20 cellular contexts compared by ENCODE assay signal in the genomic region with DNA sequence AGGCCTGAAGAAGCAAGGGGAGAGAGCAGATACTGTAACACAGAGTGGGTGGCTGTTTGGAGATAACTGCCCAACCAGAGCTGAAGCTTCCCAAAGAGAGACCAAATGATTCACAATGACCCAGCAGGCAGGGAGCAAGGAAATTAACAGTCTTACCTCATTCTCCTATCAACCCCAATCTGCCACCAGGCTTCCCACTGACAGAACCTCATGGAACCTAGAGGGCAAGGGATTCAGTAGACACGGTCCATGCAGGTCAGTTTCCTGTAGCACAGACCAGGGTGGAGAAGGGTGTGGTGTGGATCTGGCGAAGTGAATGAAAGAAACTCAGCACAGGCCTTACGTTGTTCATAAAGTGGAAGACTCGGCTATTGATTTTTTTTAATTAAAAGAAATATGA.
DNase-seq lines count a peak whose midpoint lies in the region; ATAC-seq, FAIRE-seq and TF ChIP-seq lines count a peak whose summit lies in the region.
"Had no signal": no experiment of that assay in that cellular context is flagged by ENCODE, and none has a peak within 500 bp of the region (broad histone marks: within the 10 kb centered on the region; RNA-seq: fewer than 3 reads in every experiment).

No MANE protein-coding gene starts in this region.

- H3K23ac ChIP-seq in mesenchymal stem cell (ENCODE audit: low read length in 2 of 2): no peak overlapping the region

- H3K79me1 ChIP-seq in mesenchymal stem cell (replicated peaks; ENCODE audit: low read length, poor library complexity, severe bottlenecking): no peaks in the 10 kb centered on the region

- no peaks in the 10 kb centered on the region for H3K9me2 ChIP-seq in hepatocyte (replicated peaks; ENCODE audit: insufficient read depth)

- no peaks in the 10 kb centered on the region for H3K9me3 ChIP-seq in hepatocyte (ENCODE audit: low read depth)
- no peaks in the 10 kb centered on the region for H3K9me3 ChIP-seq in mesenchymal stem cell (ENCODE audit: control insufficient read depth, low read length)
- H3K9me3 ChIP-seq: Peyer's patch had no signal

- H3K4ac ChIP-seq in mesenchymal stem cell (ENCODE audit: low read depth in 1 of 2, low read length in 2 of 2): no peak overlapping the region

- ATAC-seq in sciatic nerve (no peak), HG03432 (IDR thresholded peaks at IDR 0.05; ENCODE audit: unreplicated experiment) (no peak), HG02798 (IDR thresholded peaks at IDR 0.05; ENCODE audit: poor library complexity, unreplicated experiment) (no peak), left cardiac atrium (no peak)
- ATAC-seq: HCT116 had no signal

- H3K27me3 ChIP-seq in hepatocyte (no peaks in the 10 kb centered on the region), mesenchymal stem cell (ENCODE audit: control insufficient read depth in 1 of 2, insufficient read depth in 1 of 2, low read length in 2 of 2) (no peaks in the 10 kb centered on the region)
- H3K27me3 ChIP-seq: Peyer's patch had no signal

- no peak overlapping the region for H3K9ac ChIP-seq in mesenchymal stem cell (ENCODE audit: low read length)

- H4K91ac ChIP-seq in mesenchymal stem cell (ENCODE audit: low read length): no peak overlapping the region

- H3K79me2 ChIP-seq in hepatocyte: no peaks in the 10 kb centered on the region

- H2AFZ ChIP-seq in hepatocyte (no peak overlapping the region), mesenchymal stem cell (ENCODE audit: low read depth, low read length) (no peak overlapping the region)

- intact Hi-C loops in sciatic nerve (cut with DNase I) (no loop called here), left cardiac atrium (cut with DNase I) (no loop called here)

- H3K14ac ChIP-seq in mesenchymal stem cell (ENCODE audit: low read length in 2 of 2): no peak overlapping the region

- no peak for FAIRE-seq in RCC 7860 (lab: Jason Lieb, UNC)
- FAIRE-seq: HTR-8/SVneo had no signal

- H4K8ac ChIP-seq in mesenchymal stem cell (ENCODE audit: low read length): no peak overlapping the region

- H2BK5ac ChIP-seq in mesenchymal stem cell (ENCODE audit: low read depth, low read length, poor library complexity, severe bottlenecking): no peak overlapping the region

- TF ChIP-seq CTCF in hepatocyte (IDR thresholded peaks at IDR 0.05; ENCODE audit: poor library complexity): no peak

- peak; percentile 7 for DNase-seq in GM03348 (ENCODE audit: low spot score)
- DNase-seq in RCC 7860 (ENCODE audit: low spot score): peak; percentile 8
- DNase-seq in hepatocyte (ENCODE audit: low spot score): peak; percentile 12
- no peak for DNase-seq in mesenchymal stem cell
- no peak for DNase-seq in sciatic nerve (ENCODE audit: low spot score)
- DNase-seq in left cardiac atrium: no peak
- DNase-seq: AML-193, Calu3, DMS79 treated with DMSO at 0.1 percent for 48 hours, GF-D8, NCI-H1048, NCI-H1694 treated with DMSO at 0.1 percent for 48 hours, NCI-H446, NCI-H82, Peyer's patch, SHP77 had no signal

- no peak overlapping the region for H2BK12ac ChIP-seq in mesenchymal stem cell (ENCODE audit: low read length in 2 of 2)

- no peak overlapping the region for H2BK15ac ChIP-seq in mesenchymal stem cell (ENCODE audit: low read depth, poor library complexity, severe bottlenecking)

- H3K4me2 ChIP-seq in hepatocyte (no peak overlapping the region), mesenchymal stem cell (ENCODE audit: low read length, poor library complexity, severe bottlenecking) (no peak overlapping the region)

- no peak overlapping the region for H3K18ac ChIP-seq in mesenchymal stem cell (ENCODE audit: low read depth in 1 of 2, low read length in 2 of 2)

- H2BK120ac ChIP-seq in mesenchymal stem cell (ENCODE audit: low read depth, low read length): no peak overlapping the region

- H3K4me1 ChIP-seq in hepatocyte (ENCODE audit: insufficient read depth): peaks cover 53% of the 10 kb centered on the region
- peaks cover 2% of the 10 kb centered on the region for H3K4me1 ChIP-seq in mesenchymal stem cell (ENCODE audit: control insufficient read depth, insufficient read depth, low read depth, low read length)
- H3K4me1 ChIP-seq: Peyer's patch had no signal

- H4K20me1 ChIP-seq in hepatocyte (ENCODE audit: insufficient read depth, poor library complexity, severe bottlenecking): no peaks in the 10 kb centered on the region

- H3K4me3 ChIP-seq in hepatocyte (no peak overlapping the region), mesenchymal stem cell (ENCODE audit: insufficient read depth in 1 of 2, low read depth in 1 of 2, low read length in 2 of 2) (no peak overlapping the region)
- H3K4me3 ChIP-seq: Peyer's patch had no signal

- peak overlapping the region; percentile 60 for H3K27ac ChIP-seq in hepatocyte
- no peak overlapping the region for H3K27ac ChIP-seq in mesenchymal stem cell (ENCODE audit: low read length, poor library complexity, severe bottlenecking)
- H3K27ac ChIP-seq: Peyer's patch had no signal

- H2AK5ac ChIP-seq in mesenchymal stem cell (ENCODE audit: low read length, severe bottlenecking): peak overlapping the region; percentile 14

- H3K36me3 ChIP-seq in hepatocyte (replicated peaks; ENCODE audit: insufficient read depth, low read depth) (no peaks in the 10 kb centered on the region), mesenchymal stem cell (ENCODE audit: control insufficient read depth in 1 of 2, insufficient read depth in 2 of 2, low read depth in 1 of 2, low read length in 2 of 2) (no peaks in the 10 kb centered on the region)
- H3K36me3 ChIP-seq: Peyer's patch had no signal

- WGBS in hepatocyte (ENCODE audit: low lambda C conversion rate, missing lambda C conversion rate): 91% methylated on average over 4 of the region's 4 CpGs
- WGBS in mesenchymal stem cell: 64% methylated on average over 1 of the region's 4 CpGs

Comparison
In these comparisons a context has a peak if more than half of its experiments do, and no peak if none do; other contexts are left out.
1. DNase-seq: peak in GM03348 (single experiment), RCC 7860 (single experiment) and hepatocyte (single experiment); none in mesenchymal stem cell (single experiment), sciatic nerve (single experiment) and left cardiac atrium (single experiment).